Comparison of ENCODE assay signal across 11 cellular contexts in genomic region chr6:143545976-143546547, GRCh38. TPM values are rescaled to one million over a fixed set of nuclear protein-coding genes. Genes with fewer than 3 reads are reported as not detected.
A peak's percentile ranks its signal among the peaks of the same experiment; 100 is the strongest.
DNase-seq lines count a peak whose midpoint lies in the region; ATAC-seq, FAIRE-seq and TF ChIP-seq lines count a peak whose summit lies in the region.
"Had no signal": no experiment of that assay in that cellular context is flagged by ENCODE, and none has a peak within 500 bp of the region (broad histone marks: within the 10 kb centered on the region; RNA-seq: fewer than 3 reads in every experiment).

No MANE protein-coding gene starts in this region.

- TF ChIP-seq CTCF in Peyer's patch (IDR thresholded peaks at IDR 0.05) (no peak), bronchial epithelial cell (IDR thresholded peaks at IDR 0.05; ENCODE audit: insufficient read depth, low read length, severe bottlenecking) (no peak), mucosa of descending colon (IDR thresholded peaks at IDR 0.05) (no peak)

- H3K4me3 ChIP-seq in Peyer's patch: no peak overlapping the region
- H3K4me3 ChIP-seq in bronchial epithelial cell (ENCODE audit: low read depth, low read length): no peak overlapping the region
- H3K4me3 ChIP-seq in mucosa of descending colon: no peak overlapping the region
- H3K4me3 ChIP-seq: lung had no signal

- TF ChIP-seq POLR2A in Peyer's patch (IDR thresholded peaks at IDR 0.05) (no peak), GM18505 (IDR thresholded peaks at IDR 0.05; ENCODE audit: borderline replicate concordance, extremely low read depth, insufficient read depth, insufficient read length) (no peak)

- intact Hi-C loops in mucosa of descending colon (cut with DNase I, micrococcal nuclease): no loop called here

- H3K9me3 ChIP-seq in Peyer's patch (no peaks in the 10 kb centered on the region), mucosa of descending colon (no peaks in the 10 kb centered on the region)

- peak overlapping the region; percentile 5 to 48 (median 40) for H3K27ac ChIP-seq in Peyer's patch

- H3K4me1 ChIP-seq in Peyer's patch (peaks cover 0 to 22% (median 2%) of the 10 kb centered on the region in 4 donors), mucosa of descending colon (ENCODE audit: low read depth) (peaks cover 18% of the 10 kb centered on the region)

- no peak for FAIRE-seq in bronchial epithelial cell (lab: Jason Lieb, UNC)

- H3K27me3 ChIP-seq in Peyer's patch (no peaks in the 10 kb centered on the region), bronchial epithelial cell (ENCODE audit: control insufficient read depth, insufficient read depth, low read length) (no peaks in the 10 kb centered on the region)

- ATAC-seq in mucosa of descending colon (peak; percentile 26), HG03457 (IDR thresholded peaks at IDR 0.05; ENCODE audit: unreplicated experiment) (no peak), GM18505 (IDR thresholded peaks at IDR 0.05; ENCODE audit: unreplicated experiment) (no peak)

- H3K36me3 ChIP-seq in Peyer's patch (no peaks in the 10 kb centered on the region), bronchial epithelial cell (ENCODE audit: control insufficient read depth, insufficient read depth, low read length) (no peaks in the 10 kb centered on the region), mucosa of descending colon (ENCODE audit: low read depth) (no peaks in the 10 kb centered on the region)

- DNase-seq in EH (ENCODE audit: low read depth) (peak; percentile 62), Peyer's patch (no peak), bronchial epithelial cell (ENCODE audit: low read depth) (peak; percentile 37), mucosa of descending colon (no peak), 8988T (no peak), globus pallidus (ENCODE audit: low spot score) (no peak)
- DNase-seq: NCI-H187; stimulated activated CD4-positive, alpha-beta T cell treated with anti-CD3 and anti-CD28 coated beads, Interleukin-1b, Interleukin-23, amount 100 ng/mL, for 48 hours had no signal

RNA-seq across cellular contexts. Expression of gene FUCA2, which starts 34.5 kb away (rescaled TPM):
- total RNA-seq in Peyer's patch (10 to 100 TPM; 47.3 to 78.8 (median 54.4) TPM), bronchial epithelial cell (24.1 and 35.3 TPM in 2 replicates), mucosa of descending colon (10 to 100 TPM; 43.6 to 92.3 (median 67.7) TPM)

Comparison
In these comparisons a context has a peak if more than half of its experiments do, and no peak if none do; other contexts are left out.
1. DNase-seq: peak in EH (single experiment) and bronchial epithelial cell (single experiment); none in Peyer's patch (0 of 3), mucosa of descending colon (0 of 3), 8988T (single experiment) and globus pallidus (single experiment).